Comparison of ENCODE assay signal across 14 cellular contexts in genomic region chr1:32797456-32797855, GRCh38. TPM values are rescaled to one million over a fixed set of nuclear protein-coding genes. Genes with fewer than 3 reads are reported as not detected.
DNase-seq lines count a peak whose midpoint lies in the region; ATAC-seq and TF ChIP-seq lines count a peak whose summit lies in the region.
"Had no signal": no experiment of that assay in that cellular context is flagged by ENCODE, and none has a peak within 500 bp of the region (broad histone marks: within the 10 kb centered on the region; RNA-seq: fewer than 3 reads in every experiment).

No MANE protein-coding gene starts in this region.

- H3K79me2 ChIP-seq in Karpas-422 (ENCODE audit: low read length) = peaks cover 5% of the 10 kb centered on the region; the same call in 1 of the 2 replicates

- H4K20me1 ChIP-seq in Karpas-422 (ENCODE audit: insufficient read depth, low read depth, low read length) = no peaks in the 10 kb centered on the region

- no peak for ATAC-seq in naive thymus-derived CD4-positive, alpha-beta T cell
- ATAC-seq: upper lobe of right lung had no signal

- H3K27me3 Mint-ChIP-seq in T-helper 2 cell treated with Interferon-gamma antibody and Interleukin-4, amounts not matched to agents 5 μg/mL and 100 μg/mL, for 36 hours (ENCODE audit: low read depth) = no peaks in the 10 kb centered on the region
- H3K27me3 Mint-ChIP-seq in HFFc6 (ENCODE audit: insufficient read depth) (no peaks in the 10 kb centered on the region), type B pancreatic cell (no peaks in the 10 kb centered on the region)
- no peaks in the 10 kb centered on the region for H3K27me3 Mint-ChIP-seq in activated T-helper 2 cell treated with anti-CD3 and anti-CD28 coated beads, Interferon-gamma antibody, Interleukin-2, Interleukin-4, amounts not matched to agents 10 μg/mL and 5 μg/mL and 100 μg/mL, durations not matched to agents 14 hours and 24 hours and 36 hours (ENCODE audit: low read depth)
- H3K27me3 Mint-ChIP-seq in naive thymus-derived CD4-positive, alpha-beta T cell = no peaks in the 10 kb centered on the region

- no peak for TF ChIP-seq CTCF in HFFc6 (IDR thresholded peaks at IDR 0.05)
- TF ChIP-seq CTCF in type B pancreatic cell (conservative IDR thresholded peaks at IDR 0.05) = no peak

- H3K9me3 ChIP-seq in naive thymus-derived CD4-positive, alpha-beta T cell (ENCODE audit: control insufficient read depth in 2 of 3, low read length in 3 of 3) = no peaks in the 10 kb centered on the region
- H3K9me3 ChIP-seq in Karpas-422 (ENCODE audit: low read length) = no peaks in the 10 kb centered on the region
- H3K9me3 ChIP-seq: Peyer's patch, upper lobe of right lung had no signal

- no peaks in the 10 kb centered on the region for H3K27me3 ChIP-seq in naive thymus-derived CD4-positive, alpha-beta T cell (ENCODE audit: control insufficient read depth in 2 of 2, insufficient read depth in 2 of 2, low read length in 2 of 2)
- no peaks in the 10 kb centered on the region for H3K27me3 ChIP-seq in Karpas-422 (ENCODE audit: low read length)
- H3K27me3 ChIP-seq: Peyer's patch, upper lobe of right lung had no signal

- peaks cover 32 to 46% of the 10 kb centered on the region in 2 donors for H3K4me1 ChIP-seq in naive thymus-derived CD4-positive, alpha-beta T cell (ENCODE audit: control insufficient read depth in 2 of 2, insufficient read depth in 2 of 2, low read length in 2 of 2)
- H3K4me1 ChIP-seq in Karpas-422 (ENCODE audit: low read length) = peaks cover 8% of the 10 kb centered on the region
- H3K4me1 ChIP-seq: Peyer's patch, upper lobe of right lung had no signal

- no peak overlapping the region for H2AFZ ChIP-seq in Karpas-422 (ENCODE audit: low read length)

- peaks cover 0 to 17% (median 4%) of the 10 kb centered on the region in 3 experiments for H3K36me3 ChIP-seq in naive thymus-derived CD4-positive, alpha-beta T cell (ENCODE audit: control insufficient read depth in 2 of 3, insufficient read depth in 3 of 3, low read length in 3 of 3)
- peaks cover 16% of the 10 kb centered on the region for H3K36me3 ChIP-seq in Karpas-422 (ENCODE audit: insufficient read depth, low read length)

- H3K4me2 ChIP-seq in Karpas-422 (ENCODE audit: low read depth, low read length, poor library complexity, severe bottlenecking) = no peak overlapping the region

- peaks cover 56% of the 10 kb centered on the region for H3K36me3 Mint-ChIP-seq in T-helper 2 cell treated with Interferon-gamma antibody and Interleukin-4, amounts not matched to agents 5 μg/mL and 100 μg/mL, for 36 hours (ENCODE audit: low read depth)
- H3K36me3 Mint-ChIP-seq in HFFc6 (ENCODE audit: low read depth) = peaks cover 45% of the 10 kb centered on the region
- H3K36me3 Mint-ChIP-seq in activated T-helper 2 cell treated with anti-CD3 and anti-CD28 coated beads, Interferon-gamma antibody, Interleukin-2, Interleukin-4, amounts not matched to agents 10 μg/mL and 5 μg/mL and 100 μg/mL, durations not matched to agents 14 hours and 24 hours and 36 hours (ENCODE audit: low read depth) = peaks cover 69% of the 10 kb centered on the region
- peaks cover 4 to 51% (median 29%) of the 10 kb centered on the region in 5 donors for H3K36me3 Mint-ChIP-seq in naive thymus-derived CD4-positive, alpha-beta T cell
- H3K36me3 Mint-ChIP-seq in type B pancreatic cell = peaks cover 43% of the 10 kb centered on the region

- H3K9me3 Mint-ChIP-seq in T-helper 2 cell treated with Interferon-gamma antibody and Interleukin-4, amounts not matched to agents 5 μg/mL and 100 μg/mL, for 36 hours = no peaks in the 10 kb centered on the region
- no peaks in the 10 kb centered on the region for H3K9me3 Mint-ChIP-seq in HFFc6
- no peaks in the 10 kb centered on the region for H3K9me3 Mint-ChIP-seq in activated T-helper 2 cell treated with anti-CD3 and anti-CD28 coated beads, Interferon-gamma antibody, Interleukin-2, Interleukin-4, amounts not matched to agents 10 μg/mL and 5 μg/mL and 100 μg/mL, durations not matched to agents 14 hours and 24 hours and 36 hours
- H3K9me3 Mint-ChIP-seq in naive thymus-derived CD4-positive, alpha-beta T cell = no peaks in the 10 kb centered on the region
- no peaks in the 10 kb centered on the region for H3K9me3 Mint-ChIP-seq in type B pancreatic cell

- no peak for DNase-seq in T-helper 2 cell treated with Interferon-gamma antibody and Interleukin-4, amounts not matched to agents 5 μg/mL and 100 μg/mL, for 36 hours (ENCODE audit: low spot score)
- DNase-seq in T-helper 2 cell (no peak), HFFc6 (no peak), Karpas-422 (no peak), type B pancreatic cell (ENCODE audit: extremely low spot score, unreplicated experiment) (no peak)
- DNase-seq in activated T-helper 2 cell treated with anti-CD3 and anti-CD28 coated beads, Interferon-gamma antibody, Interleukin-2, Interleukin-4, amounts not matched to agents 10 μg/mL and 5 μg/mL and 100 μg/mL, durations not matched to agents 14 hours and 24 hours and 36 hours (ENCODE audit: low spot score) = no peak
- no peak for DNase-seq in naive thymus-derived CD4-positive, alpha-beta T cell
- no peak for DNase-seq in effector CD8-positive, alpha-beta T cell (lab: John Stamatoyannopoulos, UW)
- DNase-seq: activated T-cell treated with anti-CD3 and anti-CD28 coated beads for 4 hours, cerebellar nuclear complex, NCI-H748 treated with DMSO at 0.1 percent for 48 hours, Peyer's patch, small intestine, upper lobe of right lung had no signal

- peak overlapping the region; percentile 56 for H3K27ac Mint-ChIP-seq in T-helper 2 cell treated with Interferon-gamma antibody and Interleukin-4, amounts not matched to agents 5 μg/mL and 100 μg/mL, for 36 hours
- peak overlapping the region; percentile 78 for H3K27ac Mint-ChIP-seq in HFFc6
- peak overlapping the region; percentile 38 for H3K27ac Mint-ChIP-seq in activated T-helper 2 cell treated with anti-CD3 and anti-CD28 coated beads, Interferon-gamma antibody, Interleukin-2, Interleukin-4, amounts not matched to agents 10 μg/mL and 5 μg/mL and 100 μg/mL, durations not matched to agents 14 hours and 24 hours and 36 hours
- peak overlapping the region in 7 of 9 donors; percentile 14 to 89 (median 84) for H3K27ac Mint-ChIP-seq in naive thymus-derived CD4-positive, alpha-beta T cell
- H3K27ac Mint-ChIP-seq in type B pancreatic cell = no peak overlapping the region

- no peak overlapping the region for H3K4me3 Mint-ChIP-seq in T-helper 2 cell treated with Interferon-gamma antibody and Interleukin-4, amounts not matched to agents 5 μg/mL and 100 μg/mL, for 36 hours
- H3K4me3 Mint-ChIP-seq in HFFc6 = peak overlapping the region; percentile 71
- H3K4me3 Mint-ChIP-seq in activated T-helper 2 cell treated with anti-CD3 and anti-CD28 coated beads, Interferon-gamma antibody, Interleukin-2, Interleukin-4, amounts not matched to agents 10 μg/mL and 5 μg/mL and 100 μg/mL, durations not matched to agents 14 hours and 24 hours and 36 hours (ENCODE audit: low read depth) = no peak overlapping the region
- peak overlapping the region in 4 of 10 donors; percentile 1 to 19 (median 13) for H3K4me3 Mint-ChIP-seq in naive thymus-derived CD4-positive, alpha-beta T cell
- H3K4me3 Mint-ChIP-seq in type B pancreatic cell = no peak overlapping the region

- CTCF ChIA-PET in naive thymus-derived CD4-positive, alpha-beta T cell (lab: Charles Lee) = no interaction called here

- no peak overlapping the region for H3K4me3 ChIP-seq in naive thymus-derived CD4-positive, alpha-beta T cell (ENCODE audit: low read length)
- no peak overlapping the region for H3K4me3 ChIP-seq in Karpas-422 (ENCODE audit: low read length)
- H3K4me3 ChIP-seq: Peyer's patch, upper lobe of right lung had no signal

- no peak overlapping the region for H3K9ac ChIP-seq in Karpas-422 (ENCODE audit: low read length)

- POLR2A ChIA-PET in naive thymus-derived CD4-positive, alpha-beta T cell (lab: Charles Lee) = no interaction called here

- H3K4me1 Mint-ChIP-seq in T-helper 2 cell treated with Interferon-gamma antibody and Interleukin-4, amounts not matched to agents 5 μg/mL and 100 μg/mL, for 36 hours (ENCODE audit: low read depth) = peaks cover 43% of the 10 kb centered on the region
- H3K4me1 Mint-ChIP-seq in HFFc6 (ENCODE audit: low read depth) (peaks cover 65% of the 10 kb centered on the region), type B pancreatic cell (ENCODE audit: unreplicated experiment) (no peaks in the 10 kb centered on the region)
- peaks cover 43% of the 10 kb centered on the region for H3K4me1 Mint-ChIP-seq in activated T-helper 2 cell treated with anti-CD3 and anti-CD28 coated beads, Interferon-gamma antibody, Interleukin-2, Interleukin-4, amounts not matched to agents 10 μg/mL and 5 μg/mL and 100 μg/mL, durations not matched to agents 14 hours and 24 hours and 36 hours (ENCODE audit: low read depth)
- peaks cover 26 to 59% (median 45%) of the 10 kb centered on the region in 7 donors for H3K4me1 Mint-ChIP-seq in naive thymus-derived CD4-positive, alpha-beta T cell

- no peaks in the 10 kb centered on the region for H3K9me2 ChIP-seq in Karpas-422 (replicated peaks; ENCODE audit: insufficient read depth, low read length)

- intact Hi-C loops in activated T-helper 2 cell treated with anti-CD3 and anti-CD28 coated beads, Interferon-gamma antibody, Interleukin-2, Interleukin-4, amounts not matched to agents 10 μg/mL and 5 μg/mL and 100 μg/mL, durations not matched to agents 14 hours and 24 hours and 36 hours (cut with micrococcal nuclease) = no loop called here
- intact Hi-C loops in naive thymus-derived CD4-positive, alpha-beta T cell (cut with micrococcal nuclease) = no loop called here

- no peak overlapping the region for H3K27ac ChIP-seq in naive thymus-derived CD4-positive, alpha-beta T cell (ENCODE audit: low read depth, low read length)
- no peak overlapping the region for H3K27ac ChIP-seq in Karpas-422 (ENCODE audit: low read length)
- H3K27ac ChIP-seq: Peyer's patch, upper lobe of right lung had no signal

RNA-seq across cellular contexts. Expression of gene YARS1, which starts 19.7 kb away (rescaled TPM):
- total RNA-seq in HFFc6 (2021; fragmentation: NEBNext Ultra II Directional; extraction: Animal tissue kit (Norgen Biotek cat#: 25700)) = 100 to 1,000 TPM in 4 of 6 experiments, 10 to 100 TPM in 2; 92.5 to 122 (median 107) TPM
- 155 and 172 TPM in 2 replicates for total RNA-seq in activated T-helper 2 cell treated with anti-CD3 and anti-CD28 coated beads, Interferon-gamma antibody, Interleukin-2, Interleukin-4, amounts not matched to agents 10 μg/mL and 5 μg/mL and 100 μg/mL, durations not matched to agents 14 hours and 24 hours and 36 hours
- 100 to 1,000 TPM in 2 of 5 experiments, 10 to 100 TPM in 3; 70.2 to 175 (median 86.8) TPM for total RNA-seq in naive thymus-derived CD4-positive, alpha-beta T cell
- polyA plus RNA-seq in naive thymus-derived CD4-positive, alpha-beta T cell = 10 to 100 TPM; 48.6 to 49.5 TPM
- 118 and 159 TPM in 2 replicates for total RNA-seq in Karpas-422 (2014; rRNA removed; shearing (Covaris generic); ENCODE audit: low replicate concordance)
- 83.7 and 103 TPM in 2 replicates for total RNA-seq in type B pancreatic cell (ENCODE audit: low replicate concordance)

RNA-seq across cellular contexts. Expression of gene S100PBP, which starts 20.0 kb away (rescaled TPM):
- total RNA-seq in HFFc6 (2021; fragmentation: NEBNext Ultra II Directional; extraction: Animal tissue kit (Norgen Biotek cat#: 25700)) = 10 to 100 TPM; 20.0 to 24.9 (median 21.6) TPM
- 50.2 and 50.5 TPM in 2 replicates for total RNA-seq in activated T-helper 2 cell treated with anti-CD3 and anti-CD28 coated beads, Interferon-gamma antibody, Interleukin-2, Interleukin-4, amounts not matched to agents 10 μg/mL and 5 μg/mL and 100 μg/mL, durations not matched to agents 14 hours and 24 hours and 36 hours
- 10 to 100 TPM; 36.3 to 69.0 (median 60.2) TPM for total RNA-seq in naive thymus-derived CD4-positive, alpha-beta T cell
- polyA plus RNA-seq in naive thymus-derived CD4-positive, alpha-beta T cell = 1 to 10 TPM; 9.3 to 9.6 TPM
- total RNA-seq in Karpas-422 (2014; rRNA removed; shearing (Covaris generic); ENCODE audit: low replicate concordance) = 23.7 and 30.8 TPM in 2 replicates
- total RNA-seq in type B pancreatic cell (ENCODE audit: low replicate concordance) = 27.0 and 53.8 TPM in 2 replicates
